Comparison of ENCODE assay signal across 21 cellular contexts in the genomic region with DNA sequence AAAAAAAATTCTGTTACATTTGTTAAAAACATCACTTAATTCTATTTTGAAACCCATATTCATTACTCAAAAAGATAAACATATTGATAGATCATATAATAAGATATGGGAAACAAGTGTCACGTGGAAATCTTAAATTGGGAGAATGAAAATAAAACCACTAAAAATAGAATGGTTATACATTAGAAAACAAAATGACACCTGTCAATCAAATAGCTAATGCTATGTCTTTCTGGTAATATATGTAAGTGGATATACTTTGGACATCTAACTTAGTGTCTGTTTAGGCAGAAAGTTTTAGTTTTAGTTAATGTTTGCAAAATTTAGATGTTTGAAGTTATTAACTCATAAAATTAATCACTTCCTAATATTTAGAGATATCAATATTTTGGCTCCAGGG.
"Had no signal": no experiment of that assay in that cellular context is flagged by ENCODE, and none has a peak within 500 bp of the region (broad histone marks: within the 10 kb centered on the region; RNA-seq: fewer than 3 reads in every experiment).

No MANE protein-coding gene starts in this region.

- H3K4me1 Mint-ChIP-seq: nephron progenitor cell; stimulated activated naive B cell treated with anti-CD40 and anti-IgM and Interleukin-4, amounts not matched to agents 10 μg/mL and 1 μg/mL and 100 μg/mL, for 72 hours had no signal

- H3K4me3 ChIP-seq: gastrocnemius medialis, left lung, ovary, skin epidermis, thoracic aorta, tibial nerve, upper lobe of left lung, uterus had no signal

- H3K4me1 ChIP-seq: gastrocnemius medialis, left lung, tibial nerve, upper lobe of left lung, uterus had no signal

- ATAC-seq: effector memory CD8-positive, alpha-beta T cell; gastrocnemius medialis; left cardiac atrium; naive thymus-derived CD4-positive, alpha-beta T cell; stimulated activated naive B cell treated with anti-CD40 and anti-IgM and Interleukin-4, amounts not matched to agents 10 μg/mL and 1 μg/mL and 100 μg/mL, for 72 hours had no signal

- H3K4me3 Mint-ChIP-seq: effector memory CD8-positive, alpha-beta T cell; naive thymus-derived CD4-positive, alpha-beta T cell; nephron progenitor cell; stimulated activated naive B cell treated with anti-CD40 and anti-IgM and Interleukin-4, amounts not matched to agents 10 μg/mL and 1 μg/mL and 100 μg/mL, for 72 hours; stimulated activated naive CD8-positive, alpha-beta T cell treated with anti-CD3 and anti-CD28 coated beads, Interleukin-15, Interleukin-2, amounts not matched to agents 100 ng/mL and 50 ng/mL, for 24 hours had no signal

- H3K27ac Mint-ChIP-seq: effector memory CD8-positive, alpha-beta T cell; naive thymus-derived CD4-positive, alpha-beta T cell; stimulated activated naive B cell treated with anti-CD40 and anti-IgM and Interleukin-4, amounts not matched to agents 10 μg/mL and 1 μg/mL and 100 μg/mL, for 72 hours; stimulated activated naive CD8-positive, alpha-beta T cell treated with anti-CD3 and anti-CD28 coated beads, Interleukin-15, Interleukin-2, amounts not matched to agents 100 ng/mL and 50 ng/mL, for 24 hours had no signal

- H3K27me3 Mint-ChIP-seq: effector memory CD8-positive, alpha-beta T cell; naive thymus-derived CD4-positive, alpha-beta T cell; stimulated activated naive B cell treated with anti-CD40 and anti-IgM and Interleukin-4, amounts not matched to agents 10 μg/mL and 1 μg/mL and 100 μg/mL, for 72 hours; stimulated activated naive CD8-positive, alpha-beta T cell treated with anti-CD3 and anti-CD28 coated beads, Interleukin-15, Interleukin-2, amounts not matched to agents 100 ng/mL and 50 ng/mL, for 24 hours had no signal

- H3K27me3 ChIP-seq: gastrocnemius medialis, left lung, ovary, tibial nerve, upper lobe of left lung, uterus had no signal

- H3K36me3 ChIP-seq: gastrocnemius medialis, left lung, ovary, thoracic aorta, upper lobe of left lung, uterus had no signal

- DNase-seq: cortex of kidney; effector memory CD8-positive, alpha-beta T cell; gastrocnemius medialis; head of caudate nucleus; left cardiac atrium; left lung; midbrain; naive thymus-derived CD4-positive, alpha-beta T cell; nephron progenitor cell; nucleus accumbens; ovary; stimulated activated CD4-positive, alpha-beta T cell treated with anti-CD3 and anti-CD28 coated beads, Interleukin-15, amount 100 ng/mL, for 24 hours; stimulated activated CD4-positive, alpha-beta T cell treated with anti-CD3 and anti-CD28 coated beads, Interleukin-2, amount 100 ng/mL, for 48 hours; stimulated activated naive B cell treated with anti-CD40 and anti-IgM and Interleukin-4, amounts not matched to agents 10 μg/mL and 1 μg/mL and 100 μg/mL, for 72 hours; upper lobe of left lung; uterus had no signal

- H3K9me3 ChIP-seq: gastrocnemius medialis, left lung, ovary, thoracic aorta, tibial nerve, upper lobe of left lung, uterus had no signal

- FAIRE-seq: keratinocyte had no signal

- H3K27ac ChIP-seq: gastrocnemius medialis, left lung, ovary, skin epidermis, thoracic aorta, tibial nerve, upper lobe of left lung, uterus had no signal

- H3K9me3 Mint-ChIP-seq: effector memory CD8-positive, alpha-beta T cell; naive thymus-derived CD4-positive, alpha-beta T cell; stimulated activated naive B cell treated with anti-CD40 and anti-IgM and Interleukin-4, amounts not matched to agents 10 μg/mL and 1 μg/mL and 100 μg/mL, for 72 hours; stimulated activated naive CD8-positive, alpha-beta T cell treated with anti-CD3 and anti-CD28 coated beads, Interleukin-15, Interleukin-2, amounts not matched to agents 100 ng/mL and 50 ng/mL, for 24 hours had no signal
